In the genomic region with DNA sequence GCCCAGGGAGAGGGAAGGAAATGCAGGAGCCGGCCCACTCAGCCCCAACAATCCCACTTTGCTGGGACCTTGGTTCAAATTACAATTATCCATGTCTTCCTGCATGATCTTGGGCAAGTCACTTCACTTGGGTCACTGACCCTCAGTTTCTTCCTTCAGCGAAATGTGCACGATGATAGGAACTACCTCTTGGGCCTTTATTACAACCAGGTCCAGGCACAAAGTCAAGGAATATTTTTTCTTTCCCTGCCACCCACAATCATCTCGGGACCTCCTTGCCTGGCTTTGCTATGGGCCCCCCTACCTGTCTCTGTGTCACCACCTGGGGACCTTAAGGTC, we compare ENCODE assay signal across 1 cellular context.
TF ChIP-seq lines count a peak whose summit lies in the region.

No MANE protein-coding gene starts in this region.

TF ChIP-seq in WTC11, 78 proteins besides CTCF, POLR2A, EP300 and RAD21 (continued from another document):
- TF ChIP-seq, protein P1, sequence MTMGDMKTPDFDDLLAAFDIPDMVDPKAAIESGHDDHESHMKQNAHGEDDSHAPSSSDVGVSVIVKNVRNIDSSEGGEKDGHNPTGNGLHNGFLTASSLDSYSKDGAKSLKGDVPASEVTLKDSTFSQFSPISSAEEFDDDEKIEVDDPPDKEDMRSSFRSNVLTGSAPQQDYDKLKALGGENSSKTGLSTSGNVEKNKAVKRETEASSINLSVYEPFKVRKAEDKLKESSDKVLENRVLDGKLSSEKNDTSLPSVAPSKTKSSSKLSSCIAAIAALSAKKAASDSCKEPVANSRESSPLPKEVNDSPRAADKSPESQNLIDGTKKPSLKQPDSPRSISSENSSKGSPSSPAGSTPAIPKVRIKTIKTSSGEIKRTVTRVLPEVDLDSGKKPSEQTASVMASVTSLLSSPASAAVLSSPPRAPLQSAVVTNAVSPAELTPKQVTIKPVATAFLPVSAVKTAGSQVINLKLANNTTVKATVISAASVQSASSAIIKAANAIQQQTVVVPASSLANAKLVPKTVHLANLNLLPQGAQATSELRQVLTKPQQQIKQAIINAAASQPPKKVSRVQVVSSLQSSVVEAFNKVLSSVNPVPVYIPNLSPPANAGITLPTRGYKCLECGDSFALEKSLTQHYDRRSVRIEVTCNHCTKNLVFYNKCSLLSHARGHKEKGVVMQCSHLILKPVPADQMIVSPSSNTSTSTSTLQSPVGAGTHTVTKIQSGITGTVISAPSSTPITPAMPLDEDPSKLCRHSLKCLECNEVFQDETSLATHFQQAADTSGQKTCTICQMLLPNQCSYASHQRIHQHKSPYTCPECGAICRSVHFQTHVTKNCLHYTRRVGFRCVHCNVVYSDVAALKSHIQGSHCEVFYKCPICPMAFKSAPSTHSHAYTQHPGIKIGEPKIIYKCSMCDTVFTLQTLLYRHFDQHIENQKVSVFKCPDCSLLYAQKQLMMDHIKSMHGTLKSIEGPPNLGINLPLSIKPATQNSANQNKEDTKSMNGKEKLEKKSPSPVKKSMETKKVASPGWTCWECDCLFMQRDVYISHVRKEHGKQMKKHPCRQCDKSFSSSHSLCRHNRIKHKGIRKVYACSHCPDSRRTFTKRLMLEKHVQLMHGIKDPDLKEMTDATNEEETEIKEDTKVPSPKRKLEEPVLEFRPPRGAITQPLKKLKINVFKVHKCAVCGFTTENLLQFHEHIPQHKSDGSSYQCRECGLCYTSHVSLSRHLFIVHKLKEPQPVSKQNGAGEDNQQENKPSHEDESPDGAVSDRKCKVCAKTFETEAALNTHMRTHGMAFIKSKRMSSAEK (CRISPR knock-in tag; IDR thresholded peaks at IDR 0.05; ENCODE audit: borderline replicate concordance) = no peak
- TF ChIP-seq FOXP1 (CRISPR knock-in tag; IDR thresholded peaks at IDR 0.05; ENCODE audit: borderline replicate concordance) (no peak), OVOL2 (CRISPR knock-in tag; IDR thresholded peaks at IDR 0.05; ENCODE audit: borderline replicate concordance) (no peak), KAT7 (CRISPR knock-in tag; IDR thresholded peaks at IDR 0.05; ENCODE audit: borderline replicate concordance) (no peak), RELA (CRISPR knock-in tag; IDR thresholded peaks at IDR 0.05; ENCODE audit: borderline replicate concordance) (no peak), ZNF121 (CRISPR knock-in tag; IDR thresholded peaks at IDR 0.05) (no peak)
- TF ChIP-seq, protein P2, sequence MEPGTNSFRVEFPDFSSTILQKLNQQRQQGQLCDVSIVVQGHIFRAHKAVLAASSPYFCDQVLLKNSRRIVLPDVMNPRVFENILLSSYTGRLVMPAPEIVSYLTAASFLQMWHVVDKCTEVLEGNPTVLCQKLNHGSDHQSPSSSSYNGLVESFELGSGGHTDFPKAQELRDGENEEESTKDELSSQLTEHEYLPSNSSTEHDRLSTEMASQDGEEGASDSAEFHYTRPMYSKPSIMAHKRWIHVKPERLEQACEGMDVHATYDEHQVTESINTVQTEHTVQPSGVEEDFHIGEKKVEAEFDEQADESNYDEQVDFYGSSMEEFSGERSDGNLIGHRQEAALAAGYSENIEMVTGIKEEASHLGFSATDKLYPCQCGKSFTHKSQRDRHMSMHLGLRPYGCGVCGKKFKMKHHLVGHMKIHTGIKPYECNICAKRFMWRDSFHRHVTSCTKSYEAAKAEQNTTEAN (CRISPR knock-in tag; IDR thresholded peaks at IDR 0.05) = no peak
